Comparison of ENCODE assay signal across 8 cellular contexts in genomic region chr6:133951227-133951626, GRCh38. TPM values are rescaled to one million over a fixed set of nuclear protein-coding genes. Genes with fewer than 3 reads are reported as not detected.
DNase-seq lines count a peak whose midpoint lies in the region; ATAC-seq and TF ChIP-seq lines count a peak whose summit lies in the region.

No MANE protein-coding gene starts in this region.

- no peak for TF ChIP-seq CTCF in GM06990 (IDR thresholded peaks at IDR 0.05; ENCODE audit: insufficient read depth, low read length, poor library complexity, severe bottlenecking)
- TF ChIP-seq CTCF in fibroblast of pulmonary artery (IDR thresholded peaks at IDR 0.05; ENCODE audit: low read length, missing control alignments) = no peak
- no peak for TF ChIP-seq CTCF in retinal pigment epithelial cell (conservative IDR thresholded peaks at IDR 0.05; ENCODE audit: low read depth, low read length)
- no peak for TF ChIP-seq CTCF in GM10266 (IDR thresholded peaks at IDR 0.05; ENCODE audit: control insufficient read depth, insufficient read depth, low read depth, missing control alignments)

- H3K36me3 Mint-ChIP-seq in T-cell = no peaks in the 10 kb centered on the region

- no peak for ATAC-seq in T-cell (replicated peaks in 1 of 4)
- no peak for ATAC-seq in GM18517 (IDR thresholded peaks at IDR 0.05; ENCODE audit: unreplicated experiment)
- ATAC-seq in HG02571 (IDR thresholded peaks at IDR 0.05; ENCODE audit: unreplicated experiment) = no peak
- no peak for ATAC-seq in GM19328 (IDR thresholded peaks at IDR 0.05; ENCODE audit: unreplicated experiment)

- DNase-seq in GM06990 (ENCODE audit: extremely low read depth, insufficient read length) (no peak), T-cell (no peak), fibroblast of pulmonary artery (ENCODE audit: low read depth) (no peak), retinal pigment epithelial cell (ENCODE audit: low read depth) (no peak), GM10266 (ENCODE audit: extremely low spot score) (no peak)

- no peaks in the 10 kb centered on the region for H3K27me3 Mint-ChIP-seq in T-cell

- H3K9me3 Mint-ChIP-seq in T-cell = no peaks in the 10 kb centered on the region

- H3K27me3 ChIP-seq in GM06990 (replicated peaks; ENCODE audit: control insufficient read depth, insufficient read depth, low read length) = no peaks in the 10 kb centered on the region

- POLR2A ChIA-PET in T-cell (lab: Charles Lee) = no interaction called here

- CTCF ChIA-PET in T-cell (lab: Charles Lee) = interaction anchor here (0.8 to 3.4 kb wide), 2 partner anchors 27 to 146 kb away, joined by 3 to 12 read pairs; no protein-coding TSS in a partner anchor

- H3K4me3 ChIP-seq in GM06990 (replicated peaks; ENCODE audit: low read depth, low read length) (peak overlapping the region; percentile 92), fibroblast of pulmonary artery (replicated peaks; ENCODE audit: low read depth, low read length) (peak overlapping the region; percentile 87), retinal pigment epithelial cell (ENCODE audit: low read length) (peak overlapping the region; percentile 88)

- no peaks in the 10 kb centered on the region for H3K36me3 ChIP-seq in GM06990 (ENCODE audit: control insufficient read depth, insufficient read depth, low read length)

- peaks cover 27 to 33% (median 29%) of the 10 kb centered on the region in 3 donors for H3K4me1 Mint-ChIP-seq in T-cell

- H3K4me3 Mint-ChIP-seq in T-cell = peak overlapping the region; percentile 78 to 98 (median 86)

- peak overlapping the region; percentile 78 to 84 for H3K27ac Mint-ChIP-seq in T-cell

RNA-seq across cellular contexts. Expression of gene TBPL1, which starts 1.8 kb away (rescaled TPM):
- 10 to 100 TPM; 27.7 to 30.5 (median 28.9) TPM for total RNA-seq in T-cell
